ENCODE assay signal across 15 cellular contexts in genomic region chr16:69039333-69039941, GRCh38.
A peak's percentile ranks its signal among the peaks of the same experiment; 100 is the strongest.
DNase-seq lines count a peak whose midpoint lies in the region; ATAC-seq and TF ChIP-seq lines count a peak whose summit lies in the region.
"Had no signal": no experiment of that assay in that cellular context is flagged by ENCODE, and none has a peak within 500 bp of the region (broad histone marks: within the 10 kb centered on the region; RNA-seq: fewer than 3 reads in every experiment).

No MANE protein-coding gene starts in this region.

- H3K27me3 ChIP-seq in sigmoid colon = no peaks in the 10 kb centered on the region
- no peaks in the 10 kb centered on the region for H3K27me3 ChIP-seq in suprapubic skin
- H3K27me3 ChIP-seq in Karpas-422 (ENCODE audit: low read length) = no peaks in the 10 kb centered on the region
- H3K27me3 ChIP-seq: heart left ventricle had no signal

- H3K27ac ChIP-seq in sigmoid colon = no peak overlapping the region
- H3K27ac ChIP-seq in suprapubic skin = no peak overlapping the region
- no peak overlapping the region for H3K27ac ChIP-seq in Karpas-422 (ENCODE audit: low read length)
- H3K27ac ChIP-seq: thoracic aorta had no signal

- H3K4me1 ChIP-seq in sigmoid colon (no peaks in the 10 kb centered on the region), suprapubic skin (peaks cover 7% of the 10 kb centered on the region), Karpas-422 (ENCODE audit: low read length) (no peaks in the 10 kb centered on the region)

- H3K4me2 ChIP-seq in Karpas-422 (ENCODE audit: low read depth, low read length, poor library complexity, severe bottlenecking) = no peak overlapping the region
- H3K4me2 ChIP-seq: smooth muscle cell had no signal

- H3K4me3 ChIP-seq in fibroblast of mammary gland (ENCODE audit: control insufficient read depth, low read depth, low read length) (no peak overlapping the region), sigmoid colon (no peak overlapping the region), suprapubic skin (no peak overlapping the region), Karpas-422 (ENCODE audit: low read length) (no peak overlapping the region)
- H3K4me3 ChIP-seq: heart left ventricle, smooth muscle cell, thoracic aorta had no signal

- TF ChIP-seq EP300 in sigmoid colon (IDR thresholded peaks at IDR 0.05) (no peak), suprapubic skin (IDR thresholded peaks at IDR 0.05) (no peak)

- H3K79me2 ChIP-seq in Karpas-422 (ENCODE audit: low read length) = no peaks in the 10 kb centered on the region

- no peak overlapping the region for H2AFZ ChIP-seq in Karpas-422 (ENCODE audit: low read length)

- no peak overlapping the region for H3K9ac ChIP-seq in Karpas-422 (ENCODE audit: low read length)

- TF ChIP-seq POLR2A in sigmoid colon (IDR thresholded peaks at IDR 0.05) (no peak), suprapubic skin (IDR thresholded peaks at IDR 0.05) (no peak)

- no peaks in the 10 kb centered on the region for H4K20me1 ChIP-seq in Karpas-422 (ENCODE audit: insufficient read depth, low read depth, low read length)

- WGBS in sigmoid colon, 2 donors = 91 to 96% methylated on average over 4 of the region's 4 CpGs
- 79% methylated on average over 4 of the region's 4 CpGs for WGBS in suprapubic skin

- H3K9me3 ChIP-seq in sigmoid colon (peaks cover 0 to 4% (median 0%) of the 10 kb centered on the region in 4 donors), suprapubic skin (no peaks in the 10 kb centered on the region), Karpas-422 (ENCODE audit: low read length) (no peaks in the 10 kb centered on the region)

- H3K9me2 ChIP-seq in Karpas-422 (replicated peaks; ENCODE audit: insufficient read depth, low read length) = no peaks in the 10 kb centered on the region

- TF ChIP-seq CTCF in fibroblast of mammary gland (conservative IDR thresholded peaks at IDR 0.05; ENCODE audit: control insufficient read depth, insufficient read depth, low read depth, low read length) = no peak
- no peak for TF ChIP-seq CTCF in sigmoid colon (IDR thresholded peaks at IDR 0.05)
- no peak for TF ChIP-seq CTCF in suprapubic skin (IDR thresholded peaks at IDR 0.05)

- no peak for ATAC-seq in HG03135 (IDR thresholded peaks at IDR 0.05; ENCODE audit: unreplicated experiment)
- ATAC-seq: natural killer cell treated with Interleukin-12 subunit alpha and Interleukin-12 subunit beta and Interleukin-15 and Interleukin-18, amount 100 ng/mL, for 72 hours had no signal

- peaks cover 0 to 30% (median 10%) of the 10 kb centered on the region in 4 donors for H3K36me3 ChIP-seq in sigmoid colon
- peaks cover 21% of the 10 kb centered on the region for H3K36me3 ChIP-seq in suprapubic skin
- peaks cover 8% of the 10 kb centered on the region for H3K36me3 ChIP-seq in Karpas-422 (ENCODE audit: insufficient read depth, low read length)

- intact Hi-C loops in sigmoid colon (cut with DNase I) = no loop called here

- DNase-seq in HT1080 (ENCODE audit: low read depth) = peak; percentile 73
- DNase-seq in amniotic epithelial cell (ENCODE audit: low read depth) = peak; percentile 36
- peak; percentile 45 for DNase-seq in fibroblast of mammary gland (ENCODE audit: low read depth)
- DNase-seq in sigmoid colon = peak; percentile 10
- no peak for DNase-seq in suprapubic skin (ENCODE audit: low spot score in 2 of 2)
- DNase-seq in Karpas-422 = no peak
- DNase-seq: amygdala, DMS53, heart left ventricle, islet precursor cell, NCI-H1436 had no signal

Comparison
In these comparisons a context has a peak if more than half of its experiments do, and no peak if none do; other contexts are left out.
1. DNase-seq: peak in HT1080 (single experiment), amniotic epithelial cell (single experiment), fibroblast of mammary gland (single experiment) and sigmoid colon (single experiment); none in suprapubic skin (0 of 2) and Karpas-422 (single experiment).